In genomic region chr20:32775240-32775991, GRCh38 we compare ENCODE assay signal across 19 cellular contexts. TPM values are rescaled to one million over a fixed set of nuclear protein-coding genes. Genes with fewer than 3 reads are reported as not detected.
DNase-seq lines count a peak whose midpoint lies in the region; ATAC-seq and TF ChIP-seq lines count a peak whose summit lies in the region.
"Had no signal": no experiment of that assay in that cellular context is flagged by ENCODE, and none has a peak within 500 bp of the region (broad histone marks: within the 10 kb centered on the region; RNA-seq: fewer than 3 reads in every experiment).

No MANE protein-coding gene starts in this region.

- peaks cover 13% of the 10 kb centered on the region for H3K4me1 Mint-ChIP-seq in T-helper 17 cell

- no peak overlapping the region for H3K4me3 Mint-ChIP-seq in T-helper 17 cell
- H3K4me3 Mint-ChIP-seq: CD4-positive, alpha-beta T cell; HFFc6 had no signal

- H3K4me3 ChIP-seq in HUES48 (ENCODE audit: low read depth, low read length), result no peak overlapping the region
- no peak overlapping the region for H3K4me3 ChIP-seq in epithelial cell of esophagus (ENCODE audit: low read length)
- H3K4me3 ChIP-seq: gastrocnemius medialis, K562, SK-N-MC, testis had no signal

- TF ChIP-seq CTCF in epithelial cell of esophagus (IDR thresholded peaks at IDR 0.05; ENCODE audit: insufficient read depth, low read depth, low read length, missing control alignments), result no peak

- no peaks in the 10 kb centered on the region for H3K9me3 ChIP-seq in HUES48 (ENCODE audit: control insufficient read depth, insufficient read depth, low read length)
- no peaks in the 10 kb centered on the region for H3K9me3 ChIP-seq in T-helper 17 cell (ENCODE audit: control insufficient read depth, low read length, poor library complexity, severe bottlenecking)
- H3K9me3 ChIP-seq: gastrocnemius medialis, testis had no signal

- no peak for ATAC-seq in T-helper 17 cell
- ATAC-seq in GM19467 (IDR thresholded peaks at IDR 0.05; ENCODE audit: unreplicated experiment), result no peak
- ATAC-seq: gastrocnemius medialis, K562 had no signal

- H3K27me3 ChIP-seq in HUES48 (ENCODE audit: control insufficient read depth, insufficient read depth, low read length), result no peaks in the 10 kb centered on the region
- H3K27me3 ChIP-seq: gastrocnemius medialis, testis had no signal

- no peaks in the 10 kb centered on the region for H3K27me3 Mint-ChIP-seq in T-helper 17 cell
- H3K27me3 Mint-ChIP-seq: CD4-positive, alpha-beta T cell had no signal

- no peak overlapping the region for H3K9ac ChIP-seq in HUES48 (ENCODE audit: low read depth, low read length)

- H3K4me1 ChIP-seq in HUES48 (ENCODE audit: control insufficient read depth, insufficient read depth, low read length), result peaks cover 76% of the 10 kb centered on the region
- H3K4me1 ChIP-seq: gastrocnemius medialis had no signal

- H3K36me3 ChIP-seq in HUES48 (ENCODE audit: control insufficient read depth, insufficient read depth, low read length), result peaks cover 93% of the 10 kb centered on the region
- H3K36me3 ChIP-seq: gastrocnemius medialis had no signal

- DNase-seq in T-helper 17 cell (no peak), epithelial cell of esophagus (ENCODE audit: low read depth) (peak; percentile 90), retina (peak; percentile 87), G401 (ENCODE audit: low spot score) (no peak), NOMO-1 (lab: John Stamatoyannopoulos, UW; ENCODE audit: unreplicated experiment in 2 of 2) (no peak)
- DNase-seq: activated CD4-positive, CD25-positive, alpha-beta regulatory T cell treated with anti-CD3 and anti-CD28 coated beads, Interleukin-2, amount 50 U/mL, for 72 hours; CD4-positive, alpha-beta T cell; gastrocnemius medialis; HFFc6; midbrain; NCI-H1105; NCI-H774; T-helper 9 cell; testis had no signal

- no peaks in the 10 kb centered on the region for H3K36me3 Mint-ChIP-seq in T-helper 17 cell (ENCODE audit: low read depth)

- in situ Hi-C loops in G401 (cut with HindIII; ENCODE audit: low sequenced_read_pairs), result loop anchor here (25.0 kb wide), 1 partner anchor 88 kb away; no protein-coding TSS in a partner anchor

- H3K27ac Mint-ChIP-seq in T-helper 17 cell, result peak overlapping the region; percentile 53
- H3K27ac Mint-ChIP-seq: CD4-positive, alpha-beta T cell; HFFc6 had no signal

- H3K27ac ChIP-seq in HUES48 (ENCODE audit: low read depth, low read length), result peak overlapping the region; percentile 43
- H3K27ac ChIP-seq: epithelial cell of prostate, gastrocnemius medialis, testis had no signal

RNA-seq across cellular contexts. Expression of gene DNMT3B, which starts 13.2 kb away (rescaled TPM):
- total RNA-seq in T-helper 17 cell, result under 1 TPM; 0.30 to 0.34 TPM
- total RNA-seq in G401 (2014; rRNA removed; shearing (Covaris generic)), result 23.4 and 29.1 TPM in 2 replicates

RNA-seq across cellular contexts. Expression of gene COMMD7, which starts 32.1 kb away (rescaled TPM):
- total RNA-seq in T-helper 17 cell, result 10 to 100 TPM; 33.9 to 47.5 TPM
- total RNA-seq in G401 (2014; rRNA removed; shearing (Covaris generic)), result 48.4 and 61.8 TPM in 2 replicates

RNA-seq across cellular contexts. Expression of gene MAPRE1, which starts 44.3 kb away (rescaled TPM):
- total RNA-seq in T-helper 17 cell, result 100 to 1,000 TPM; 105 to 134 TPM
- 99.3 and 149 TPM in 2 replicates for total RNA-seq in G401 (2014; rRNA removed; shearing (Covaris generic))

Comparison
In these comparisons a context has a peak if more than half of its experiments do, and no peak if none do; other contexts are left out.
1. DNase-seq: peak in epithelial cell of esophagus (single experiment) and retina (single experiment); none in T-helper 17 cell (0 of 3), G401 (single experiment) and NOMO-1 (0 of 2).
2. RNA of gene DNMT3B, which starts 13.2 kb away (total RNA-seq): 23.4 to 29.1 TPM in G401; 0.30 to 0.34 TPM in T-helper 17 cell; every median in the first group is over 10 times any median in the second.